8 cellular contexts compared by ENCODE assay signal in genomic region chr3:160399347-160400047, GRCh38. TPM values are rescaled to one million over a fixed set of nuclear protein-coding genes. Genes with fewer than 3 reads are reported as not detected.
A peak's percentile ranks its signal among the peaks of the same experiment; 100 is the strongest.
DNase-seq lines count a peak whose midpoint lies in the region; ATAC-seq lines count a peak whose summit lies in the region.

Gene SMC4, plus strand, starts transcription at chr3:160399650. Its CDS starts 1,177 bp downstream, at chr3:160400827.

- peak; percentile 29 for ATAC-seq in GM21367 (IDR thresholded peaks at IDR 0.05; ENCODE audit: unreplicated experiment)

- H3K4me3 ChIP-seq in effector memory CD4-positive, alpha-beta T cell (ENCODE audit: insufficient read depth, low read depth, low read length, poor library complexity, severe bottlenecking): peak within 1 kb of the TSS; percentile 93

- peak within 1 kb of the TSS; percentile 91 for H3K27ac ChIP-seq in effector memory CD4-positive, alpha-beta T cell (ENCODE audit: insufficient read depth, low read length, poor library complexity, severe bottlenecking)

- H3K4me1 ChIP-seq in effector memory CD4-positive, alpha-beta T cell (ENCODE audit: control insufficient read depth, insufficient read depth, low read length, poor library complexity, severe bottlenecking): peaks cover 12% of the 10 kb centered on the region

- peaks cover 4% of the 10 kb centered on the region for H3K27me3 ChIP-seq in effector memory CD4-positive, alpha-beta T cell (replicated peaks; ENCODE audit: control insufficient read depth, insufficient read depth, low read length, poor library complexity, severe bottlenecking)

- no peaks in the 10 kb centered on the region for H3K36me3 ChIP-seq in effector memory CD4-positive, alpha-beta T cell (ENCODE audit: control insufficient read depth, insufficient read depth, low read length)

- DNase-seq in COLO668 (lab: John Stamatoyannopoulos, UW; ENCODE audit: unreplicated experiment): peak; percentile 83
- peak; percentile 92 for DNase-seq in HT1080 (ENCODE audit: low read depth)
- peak; percentile 93 to 98 for DNase-seq in NOMO-1 (lab: John Stamatoyannopoulos, UW; ENCODE audit: unreplicated experiment in 2 of 2)
- DNase-seq in activated CD8-positive, alpha-beta memory T cell treated with anti-CD3 and anti-CD28 coated beads for 24 hours: peak; percentile 89
- peak; percentile 71 to 81 (median 74) for DNase-seq in effector memory CD4-positive, alpha-beta T cell
- peak; percentile 91 to 95 for DNase-seq in lung microvascular endothelial cell (ENCODE audit: low read depth in 2 of 2)
- DNase-seq in stimulated activated CD8-positive, alpha-beta memory T cell treated with anti-CD3 and anti-CD28 coated beads, Interleukin-12 subunit alpha, Interleukin-12 subunit beta, amount 100 ng/mL, for 24 hours (ENCODE audit: extremely low read depth): peak; percentile 46

- H3K9me3 ChIP-seq in effector memory CD4-positive, alpha-beta T cell (ENCODE audit: control insufficient read depth, low read length): no peaks in the 10 kb centered on the region

RNA-seq across cellular contexts. Expression of gene SMC4, which starts in this region (rescaled TPM):
- total RNA-seq in HT1080 (2014; rRNA removed; shearing (Covaris generic)): 240 and 369 TPM in 2 replicates
- 205 and 209 TPM in 2 replicates for polyA plus RNA-seq in HT1080 (2015; cell fraction: cytosol; rRNA removed)
- polyA plus RNA-seq in HT1080 (2015; cell fraction: nucleus; rRNA removed): 733 and 744 TPM in 2 replicates
- 26.8 and 36.4 TPM in 2 replicates for total RNA-seq in lung microvascular endothelial cell

Comparison
In these comparisons a context has a peak if more than half of its experiments do, and no peak if none do; other contexts are left out.
1. Peak in every context shown above with its lines: DNase-seq, ATAC-seq, H3K4me3 ChIP-seq and H3K27ac ChIP-seq.